In the genomic region with DNA sequence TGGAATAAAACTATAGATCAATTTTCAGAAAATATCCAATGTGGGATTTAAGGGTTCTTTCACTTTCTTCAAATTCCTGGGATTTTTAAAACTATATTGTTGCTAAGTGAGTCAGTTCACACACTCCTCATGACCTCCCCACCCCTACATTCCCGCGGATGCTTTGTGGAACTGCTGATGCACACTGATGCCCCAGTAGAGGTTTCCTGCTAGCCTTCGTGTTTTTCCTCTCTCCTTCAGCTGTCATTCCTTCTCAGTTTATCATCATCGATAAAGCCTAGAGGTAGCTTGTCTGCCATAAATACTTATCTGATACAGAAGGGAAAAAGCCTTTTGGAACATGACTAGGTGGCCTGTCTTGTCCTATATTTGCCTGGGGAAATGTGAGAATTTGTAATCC, we compare ENCODE assay signal across 20 cellular contexts.
DNase-seq lines count a peak whose midpoint lies in the region; ATAC-seq and TF ChIP-seq lines count a peak whose summit lies in the region.
"Had no signal": no experiment of that assay in that cellular context is flagged by ENCODE, and none has a peak within 500 bp of the region (broad histone marks: within the 10 kb centered on the region; RNA-seq: fewer than 3 reads in every experiment).

No MANE protein-coding gene starts in this region.

- no peak overlapping the region for H3K27ac Mint-ChIP-seq in Caco-2 (ENCODE audit: unreplicated experiment)
- H3K27ac Mint-ChIP-seq: activated CD4-positive, alpha-beta T cell treated with anti-CD3 and anti-CD28 coated beads, Interleukin-2, amount 10 ng/mL, durations not matched to agents 7 days and 5 days; B cell; memory B cell; stimulated activated naive CD8-positive, alpha-beta T cell treated with anti-CD3 and anti-CD28 coated beads, Interleukin-15, Interleukin-2, amounts not matched to agents 100 ng/mL and 50 ng/mL, for 24 hours; T-helper 2 cell treated with Interferon-gamma antibody and Interleukin-4, amounts not matched to agents 5 μg/mL and 100 μg/mL, for 36 hours had no signal

- DNase-seq in EH (ENCODE audit: low read depth) (peak; percentile 92), RWPE2 (ENCODE audit: low spot score) (no peak), fibroblast of mammary gland (ENCODE audit: low read depth) (peak; percentile 82), non-pigmented ciliary epithelial cell (ENCODE audit: low read depth) (peak; percentile 93), Caco-2 (no peak), WERI-Rb-1 (no peak), hepatocyte (ENCODE audit: low spot score) (no peak)
- no peak for DNase-seq in activated CD4-positive, alpha-beta T cell treated with anti-CD3 and anti-CD28 coated beads for 48 hours
- DNase-seq: activated CD4-positive, alpha-beta T cell treated with anti-CD3 and anti-CD28 coated beads, Interleukin-2, amount 10 ng/mL, durations not matched to agents 7 days and 5 days; activated T-cell treated with anti-CD3 and anti-CD28 coated beads, Interleukin-2, amount 50 U/mL, for 48 hours; adrenal gland; DMS79 treated with DMSO at 0.1 percent for 48 hours; NCI-H2081; nucleus accumbens; small intestine had no signal

- TF ChIP-seq CTCF in RWPE2 (IDR thresholded peaks at IDR 0.05; ENCODE audit: poor library complexity, severe bottlenecking): no peak
- no peak for TF ChIP-seq CTCF in fibroblast of mammary gland (conservative IDR thresholded peaks at IDR 0.05; ENCODE audit: control insufficient read depth, insufficient read depth, low read depth, low read length)
- TF ChIP-seq CTCF in Caco-2 (IDR thresholded peaks at IDR 0.05; ENCODE audit: insufficient read depth in 1 of 2, low read depth in 1 of 2, low read length in 1 of 2, severe bottlenecking in 1 of 2, unreplicated experiment in 1 of 2): no peak
- no peak for TF ChIP-seq CTCF in WERI-Rb-1 (IDR thresholded peaks at IDR 0.05; ENCODE audit: low read depth, low read length)
- no peak for TF ChIP-seq CTCF in hepatocyte (IDR thresholded peaks at IDR 0.05; ENCODE audit: poor library complexity)

- intact Hi-C loops in Caco-2 (cut with micrococcal nuclease; ENCODE audit: unreplicated experiment): loop anchor here (5.0 kb wide), 3 partner anchors 133 to 598 kb away; no protein-coding TSS in a partner anchor

- POLR2A ChIA-PET in Caco-2 (lab: Charles Lee): no interaction called here

- H3K9me3 Mint-ChIP-seq in Caco-2 (ENCODE audit: unreplicated experiment): no peaks in the 10 kb centered on the region
- H3K9me3 Mint-ChIP-seq: activated CD4-positive, alpha-beta T cell treated with anti-CD3 and anti-CD28 coated beads, Interleukin-2, amount 10 ng/mL, durations not matched to agents 7 days and 5 days; memory B cell; stimulated activated naive CD8-positive, alpha-beta T cell treated with anti-CD3 and anti-CD28 coated beads, Interleukin-15, Interleukin-2, amounts not matched to agents 100 ng/mL and 50 ng/mL, for 24 hours; T-helper 2 cell treated with Interferon-gamma antibody and Interleukin-4, amounts not matched to agents 5 μg/mL and 100 μg/mL, for 36 hours had no signal

- H3K4me1 Mint-ChIP-seq in Caco-2 (ENCODE audit: low read depth, unreplicated experiment): no peaks in the 10 kb centered on the region
- H3K4me1 Mint-ChIP-seq: B cell, memory B cell had no signal

- H3K9me2 ChIP-seq in hepatocyte (replicated peaks; ENCODE audit: insufficient read depth): no peaks in the 10 kb centered on the region

- CTCF ChIA-PET in Caco-2 (lab: Charles Lee): no interaction called here

- peak; percentile 49; the same call in 1 of the 3 replicates for ATAC-seq in RWPE2 (ENCODE audit: low read depth)
- ATAC-seq: Right ventricle myocardium inferior had no signal

- 70% methylated on average over 4 of the region's 4 CpGs for WGBS in hepatocyte (ENCODE audit: low lambda C conversion rate, missing lambda C conversion rate)

- H3K9me3 ChIP-seq in RWPE2 (ENCODE audit: severe bottlenecking) (no peaks in the 10 kb centered on the region), Caco-2 (no peaks in the 10 kb centered on the region), WERI-Rb-1 (ENCODE audit: severe bottlenecking) (no peaks in the 10 kb centered on the region), hepatocyte (ENCODE audit: low read depth) (no peaks in the 10 kb centered on the region)
- H3K9me3 ChIP-seq: adrenal gland had no signal

- no peaks in the 10 kb centered on the region for H3K36me3 ChIP-seq in RWPE2 (ENCODE audit: low read depth)
- no peaks in the 10 kb centered on the region for H3K36me3 ChIP-seq in Caco-2 (ENCODE audit: control insufficient read depth, insufficient read depth, low read length)
- H3K36me3 ChIP-seq in WERI-Rb-1: no peaks in the 10 kb centered on the region
- H3K36me3 ChIP-seq in hepatocyte (replicated peaks; ENCODE audit: insufficient read depth, low read depth): no peaks in the 10 kb centered on the region
- H3K36me3 ChIP-seq: adrenal gland had no signal

- H3K4me3 ChIP-seq in RWPE2 (ENCODE audit: severe bottlenecking): no peak overlapping the region
- H3K4me3 ChIP-seq in fibroblast of mammary gland (ENCODE audit: control insufficient read depth, low read depth, low read length): no peak overlapping the region
- H3K4me3 ChIP-seq in Caco-2 (ENCODE audit: low read depth, low read length): no peak overlapping the region
- H3K4me3 ChIP-seq in WERI-Rb-1 (ENCODE audit: low read depth, low read length): no peak overlapping the region
- H3K4me3 ChIP-seq in hepatocyte: no peak overlapping the region
- H3K4me3 ChIP-seq: adrenal gland had no signal

- H3K4me3 Mint-ChIP-seq in Caco-2 (ENCODE audit: unreplicated experiment): no peak overlapping the region
- H3K4me3 Mint-ChIP-seq: activated CD4-positive, alpha-beta T cell treated with anti-CD3 and anti-CD28 coated beads, Interleukin-2, amount 10 ng/mL, durations not matched to agents 7 days and 5 days; B cell; memory B cell; stimulated activated naive CD8-positive, alpha-beta T cell treated with anti-CD3 and anti-CD28 coated beads, Interleukin-15, Interleukin-2, amounts not matched to agents 100 ng/mL and 50 ng/mL, for 24 hours; T-helper 2 cell treated with Interferon-gamma antibody and Interleukin-4, amounts not matched to agents 5 μg/mL and 100 μg/mL, for 36 hours had no signal

- H2AFZ ChIP-seq in hepatocyte: no peak overlapping the region

- H4K20me1 ChIP-seq in hepatocyte (ENCODE audit: insufficient read depth, poor library complexity, severe bottlenecking): no peaks in the 10 kb centered on the region

- H3K79me2 ChIP-seq in hepatocyte: no peaks in the 10 kb centered on the region

- no peaks in the 10 kb centered on the region for H3K4me1 ChIP-seq in RWPE2 (ENCODE audit: insufficient read depth, poor library complexity, severe bottlenecking)
- no peaks in the 10 kb centered on the region for H3K4me1 ChIP-seq in Caco-2
- no peaks in the 10 kb centered on the region for H3K4me1 ChIP-seq in hepatocyte (ENCODE audit: insufficient read depth)
- H3K4me1 ChIP-seq: adrenal gland had no signal

- H3K27ac ChIP-seq in RWPE2 (ENCODE audit: poor library complexity, severe bottlenecking) (no peak overlapping the region), WERI-Rb-1 (no peak overlapping the region), hepatocyte (no peak overlapping the region)
- H3K27ac ChIP-seq: adrenal gland had no signal

- H3K36me3 Mint-ChIP-seq in Caco-2 (ENCODE audit: insufficient read depth, unreplicated experiment): no peaks in the 10 kb centered on the region
- H3K36me3 Mint-ChIP-seq: memory B cell had no signal

- no peak overlapping the region for H3K4me2 ChIP-seq in hepatocyte

- H3K27me3 Mint-ChIP-seq in Caco-2 (ENCODE audit: insufficient read depth, unreplicated experiment): no peaks in the 10 kb centered on the region

- H3K27me3 ChIP-seq in RWPE2 (ENCODE audit: insufficient read depth, poor library complexity, severe bottlenecking): no peaks in the 10 kb centered on the region
- H3K27me3 ChIP-seq in Caco-2 (replicated peaks; ENCODE audit: control insufficient read depth, insufficient read depth, low read length): no peaks in the 10 kb centered on the region
- H3K27me3 ChIP-seq in WERI-Rb-1 (ENCODE audit: insufficient read depth, low read depth, severe bottlenecking): no peaks in the 10 kb centered on the region
- no peaks in the 10 kb centered on the region for H3K27me3 ChIP-seq in hepatocyte
- H3K27me3 ChIP-seq: adrenal gland had no signal

- BruUV-seq in Caco-2 (replicated peaks; lab: Mats Ljungman, UMichigan): no TSS peak

Comparison
In these comparisons a context has a peak if more than half of its experiments do, and no peak if none do; other contexts are left out.
1. DNase-seq: peak in EH (single experiment), fibroblast of mammary gland (single experiment) and non-pigmented ciliary epithelial cell (single experiment); none in RWPE2 (single experiment), Caco-2 (0 of 2), activated CD4-positive, alpha-beta T cell treated with anti-CD3 and anti-CD28 coated beads for 48 hours (single experiment), WERI-Rb-1 (single experiment) and hepatocyte (single experiment).